17 cellular contexts compared by ENCODE assay signal in genomic region chr7:150970424-150970823, GRCh38. TPM values are rescaled to one million over a fixed set of nuclear protein-coding genes. Genes with fewer than 3 reads are reported as not detected.
DNase-seq lines count a peak whose midpoint lies in the region; ATAC-seq and TF ChIP-seq lines count a peak whose summit lies in the region.
"Had no signal": no experiment of that assay in that cellular context is flagged by ENCODE, and none has a peak within 500 bp of the region (broad histone marks: within the 10 kb centered on the region; RNA-seq: fewer than 3 reads in every experiment).

No MANE protein-coding gene starts in this region.

- TF ChIP-seq POLR2A in heart left ventricle (IDR thresholded peaks at IDR 0.05) (no peak), stomach (IDR thresholded peaks at IDR 0.05) (no peak)

- TF ChIP-seq CTCF in brain (conservative IDR thresholded peaks at IDR 0.05) (no peak), heart left ventricle (IDR thresholded peaks at IDR 0.05) (no peak), nephron (IDR thresholded peaks at IDR 0.05; ENCODE audit: unreplicated experiment in 3 of 3) (no peak), stomach (IDR thresholded peaks at IDR 0.05) (no peak)

- H3K4me1 Mint-ChIP-seq in brain: peaks cover 95% of the 10 kb centered on the region
- peaks cover 83% of the 10 kb centered on the region for H3K4me1 Mint-ChIP-seq in nephron

- DNase-seq in heart left ventricle (peak in 2 of 5 donors; percentile 16 to 39), stomach (no peak), NOMO-1 (lab: John Stamatoyannopoulos, UW; ENCODE audit: unreplicated experiment in 2 of 2) (no peak), UCSD-AML1 (lab: John Stamatoyannopoulos, UW; ENCODE audit: unreplicated experiment) (no peak)
- DNase-seq: DMS 273 treated with DMSO at 0.1 percent for 48 hours, GDM1, NCI-H187, NCI-H446 treated with DMSO at 0.1 percent for 48 hours, NCI-H748 treated with DMSO at 0.1 percent for 48 hours had no signal

- H3K4me3 Mint-ChIP-seq in brain: peak overlapping the region in 2 of 5 experiments; percentile 2 to 11
- peak overlapping the region; percentile 40 to 54 (median 46) for H3K4me3 Mint-ChIP-seq in nephron

- peak overlapping the region; percentile 40 to 99 (median 94) for H3K27ac Mint-ChIP-seq in brain
- peak overlapping the region; percentile 79 to 98 (median 93) for H3K27ac Mint-ChIP-seq in nephron
- H3K27ac Mint-ChIP-seq: CD14-positive monocyte had no signal

- H3K4me1 ChIP-seq in heart left ventricle (peaks cover 0 to 94% (median 46%) of the 10 kb centered on the region in 12 donors), stomach (peaks cover 17 to 95% (median 64%) of the 10 kb centered on the region in 4 donors)

- peaks cover 12% of the 10 kb centered on the region for H3K36me3 Mint-ChIP-seq in brain
- no peaks in the 10 kb centered on the region for H3K36me3 Mint-ChIP-seq in nephron (ENCODE audit: low read depth)

- TF ChIP-seq EP300 in stomach (IDR thresholded peaks at IDR 0.05): no peak

- no peak overlapping the region for H3K4me3 ChIP-seq in heart left ventricle
- no peak overlapping the region for H3K4me3 ChIP-seq in stomach
- H3K4me3 ChIP-seq: GM12878 had no signal

- H3K27ac ChIP-seq in heart left ventricle (peak overlapping the region in 9 of 12 donors; percentile 58 to 94 (median 88)), stomach (peak overlapping the region in 3 of 5 donors; percentile 26 to 87 (median 78))
- H3K27ac ChIP-seq: HL-60, RWPE1 had no signal

- H3K36me3 ChIP-seq in heart left ventricle: no peaks in the 10 kb centered on the region
- no peaks in the 10 kb centered on the region for H3K36me3 ChIP-seq in stomach

- peaks cover 3% of the 10 kb centered on the region for H3K27me3 Mint-ChIP-seq in brain
- H3K27me3 Mint-ChIP-seq in nephron (ENCODE audit: low read depth): peaks cover 6% of the 10 kb centered on the region

- WGBS in heart left ventricle, 4 donors: 62 to 74% (median 67%) methylated on average over 11 of the region's 11 CpGs
- WGBS in stomach, 5 donors: 52 to 71% (median 67%) methylated on average over 7 to 11 of the region's 11 CpGs

- peaks cover 0 to 47% (median 13%) of the 10 kb centered on the region in 9 donors for H3K27me3 ChIP-seq in heart left ventricle
- H3K27me3 ChIP-seq in stomach: peaks cover 0 to 72% (median 24%) of the 10 kb centered on the region in 3 donors

- no peaks in the 10 kb centered on the region for H3K9me3 Mint-ChIP-seq in brain
- H3K9me3 Mint-ChIP-seq in nephron: no peaks in the 10 kb centered on the region

- H3K9me3 ChIP-seq in heart left ventricle (no peaks in the 10 kb centered on the region), stomach (no peaks in the 10 kb centered on the region)

- ATAC-seq in heart left ventricle (no peak), HG02870 (IDR thresholded peaks at IDR 0.05; ENCODE audit: unreplicated experiment) (no peak)
- ATAC-seq: GM12878, HCT116 had no signal

- intact Hi-C loops in heart left ventricle (cut with DNase I): loop anchor here in 1 of 10 donors (10.0 kb wide), 1 partner anchor 186 kb away; no protein-coding TSS in a partner anchor
- intact Hi-C loops in stomach (cut with DNase I; ENCODE audit: low total_unique reads): no loop called here

RNA-seq across cellular contexts. Expression of gene KCNH2, which starts 7.7 kb away (rescaled TPM):
- polyA plus RNA-seq in brain (ENCODE audit: insufficient read depth, low read depth, low replicate concordance): 49.2 TPM
- total RNA-seq in heart left ventricle: 100 to 1,000 TPM in 5 of 9 donors, 10 to 100 TPM in 4; 58.1 to 185 (median 104) TPM
- polyA plus RNA-seq in heart left ventricle: 100 to 1,000 TPM in 1 of 2 donors, 10 to 100 TPM in 1; 59.8 to 154 TPM
- total RNA-seq in stomach: 10 to 100 TPM in 2 of 5 donors, 1 to 10 TPM in 3; 4.5 to 77.7 (median 8.8) TPM
- polyA plus RNA-seq in stomach: 10 to 100 TPM in 1 of 3 donors, 1 to 10 TPM in 2; 4.0 to 13.4 (median 4.2) TPM
- polyA plus RNA-seq: CD14-positive monocyte had no signal

RNA-seq across cellular contexts. Expression of gene NOS3, which starts 20.4 kb away (rescaled TPM):
- polyA plus RNA-seq in brain (ENCODE audit: insufficient read depth, low read depth, low replicate concordance) (4.2 TPM), heart left ventricle (10 to 100 TPM in 1 of 2 donors, 1 to 10 TPM in 1; 8.9 to 20.5 TPM), stomach (1 to 10 TPM; 2.5 to 5.3 (median 4.4) TPM)
- total RNA-seq in heart left ventricle (10 to 100 TPM in 7 of 9 donors, 1 to 10 TPM in 2; 9.4 to 49.4 (median 17.3) TPM), stomach (10 to 100 TPM in 3 of 5 donors, 1 to 10 TPM in 2; 6.2 to 45.1 (median 27.7) TPM)

RNA-seq across cellular contexts. Expression of gene ATG9B, which starts 53.9 kb away (rescaled TPM):
- polyA plus RNA-seq in brain (ENCODE audit: insufficient read depth, low read depth, low replicate concordance) (0.24 TPM), heart left ventricle (under 1 TPM; 0.26 to 0.38 TPM), stomach (10 to 100 TPM in 1 of 3 donors, under 1 TPM in 1, not detected in 1; 0.31 to 17.1 TPM)
- total RNA-seq in heart left ventricle (1 to 10 TPM in 1 of 9 donors, under 1 TPM in 1, not detected in 7; 0.07 to 1.0 TPM), stomach (10 to 100 TPM in 1 of 5 donors, under 1 TPM in 1, not detected in 3; 0.55 to 33.0 TPM)

RNA-seq across cellular contexts. Expression of gene ABCB8, which starts 57.8 kb away (rescaled TPM):
- polyA plus RNA-seq in brain (ENCODE audit: insufficient read depth, low read depth, low replicate concordance): 29.9 TPM
- 10 to 100 TPM; 13.6 to 34.5 (median 26.0) TPM for total RNA-seq in heart left ventricle
- polyA plus RNA-seq in heart left ventricle: 10 to 100 TPM; 20.9 to 29.0 TPM
- 10 to 100 TPM; 14.1 to 57.2 (median 33.9) TPM for total RNA-seq in stomach
- 10 to 100 TPM in 1 of 3 donors, 1 to 10 TPM in 2; 9.5 to 19.1 (median 10.0) TPM for polyA plus RNA-seq in stomach
